Comparison of ENCODE assay signal across 8 cellular contexts in the genomic region with DNA sequence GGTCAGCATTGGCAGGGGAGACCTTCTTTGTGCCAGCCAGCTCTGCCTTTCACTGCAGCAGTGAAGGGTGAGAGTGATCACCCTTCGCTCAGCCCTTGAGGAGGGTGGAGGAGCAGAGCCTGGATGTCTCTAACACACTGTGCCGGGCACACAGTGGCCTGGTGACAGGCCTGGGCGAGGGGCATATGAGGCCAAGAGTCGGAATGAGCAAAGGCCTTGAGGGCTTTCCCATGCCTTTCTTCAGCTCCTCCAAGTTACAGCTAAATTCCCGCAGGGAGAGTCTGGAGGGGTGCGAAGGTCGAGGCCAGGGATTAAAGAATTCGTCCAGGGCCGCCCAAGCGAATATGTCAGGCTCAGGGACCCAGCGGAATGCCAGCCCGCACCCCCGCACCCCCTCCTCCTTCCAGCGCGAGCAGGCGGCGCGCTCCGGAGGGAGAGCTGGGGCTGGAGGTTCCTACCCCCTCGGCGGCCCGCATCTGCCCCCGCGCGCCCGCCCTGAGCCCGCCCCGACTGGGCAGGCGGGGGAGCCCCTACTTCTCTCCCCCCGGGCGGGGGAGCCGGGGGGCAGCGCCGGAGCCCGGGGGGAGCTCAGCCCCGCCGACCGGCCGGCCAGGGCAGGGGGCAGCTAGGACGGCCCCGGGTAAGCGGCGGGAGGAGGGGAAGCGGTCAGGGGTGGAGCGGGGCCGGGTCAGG. TPM values are rescaled to one million over a fixed set of nuclear protein-coding genes. Genes with fewer than 3 reads are reported as not detected.
A peak's percentile ranks its signal among the peaks of the same experiment; 100 is the strongest.
DNase-seq lines count a peak whose midpoint lies in the region; ATAC-seq, FAIRE-seq and TF ChIP-seq lines count a peak whose summit lies in the region.

A gene with protein sequence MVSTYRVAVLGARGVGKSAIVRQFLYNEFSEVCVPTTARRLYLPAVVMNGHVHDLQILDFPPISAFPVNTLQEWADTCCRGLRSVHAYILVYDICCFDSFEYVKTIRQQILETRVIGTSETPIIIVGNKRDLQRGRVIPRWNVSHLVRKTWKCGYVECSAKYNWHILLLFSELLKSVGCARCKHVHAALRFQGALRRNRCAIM (plus strand): TSS at position 401 of the 693 bp plus-strand sequence. CDS start 3,546 bp downstream, outside the sequence.

- FAIRE-seq in GM12892 (lab: Jason Lieb, UNC) = no peak

- H3K4me2 ChIP-seq in BLaER1 treated with 17β-estradiol and CSF1 and Interleukin-3, amounts not matched to agents 10 nM and 100 nM = peak within 1 kb of the TSS; percentile 84 to 99 (median 98)

- H3K4me1 Mint-ChIP-seq in activated CD4-positive, alpha-beta T cell treated with anti-CD3 and anti-CD28 coated beads, Interleukin-2, amount 10 ng/mL, durations not matched to agents 24 days and 14 days = peaks cover 10% of the 10 kb centered on the region

- H3K9me3 ChIP-seq in BLaER1 treated with 17β-estradiol and CSF1 and Interleukin-3, amounts not matched to agents 10 nM and 100 nM (replicated peaks in 1 of 11) = no peaks in the 10 kb centered on the region
- H3K9me3 ChIP-seq in HUES6 (ENCODE audit: control insufficient read depth, insufficient read depth, low read depth, low read length) (no peaks in the 10 kb centered on the region), duodenal mucosa (ENCODE audit: control insufficient read depth in 1 of 2, low read length in 2 of 2) (no peaks in the 10 kb centered on the region), liver (ENCODE audit: control insufficient read depth in 4 of 4, low read length in 3 of 4) (no peaks in the 10 kb centered on the region)

- H3K36me3 Mint-ChIP-seq in activated CD4-positive, alpha-beta T cell treated with anti-CD3 and anti-CD28 coated beads, Interleukin-2, amount 10 ng/mL, durations not matched to agents 24 days and 14 days (ENCODE audit: low read depth) = peaks cover 11% of the 10 kb centered on the region

- H3K4me3 Mint-ChIP-seq in activated CD4-positive, alpha-beta T cell treated with anti-CD3 and anti-CD28 coated beads, Interleukin-2, amount 10 ng/mL, durations not matched to agents 24 days and 14 days = peak within 1 kb of the TSS; percentile 74

- peak within 1 kb of the TSS; percentile 51 to 77 (median 68) for H3K4me3 ChIP-seq in BLaER1 treated with 17β-estradiol and CSF1 and Interleukin-3, amounts not matched to agents 10 nM and 100 nM
- H3K4me3 ChIP-seq in HUES6 (ENCODE audit: low read depth, low read length) (peak within 1 kb of the TSS; percentile 85), duodenal mucosa (ENCODE audit: low read depth in 1 of 2, low read length in 2 of 2) (peak within 1 kb of the TSS; percentile 61 to 65), liver (ENCODE audit: low read depth in 1 of 3, low read length in 3 of 3) (peak within 1 kb of the TSS in 2 of 3 donors; percentile 3 to 71)

- H3K36me3 ChIP-seq in BLaER1 treated with 17β-estradiol and CSF1 and Interleukin-3, amounts not matched to agents 10 nM and 100 nM = peaks cover 8 to 27% (median 21%) of the 10 kb centered on the region in 11 experiments; a peak in 17 of 22 replicates
- H3K36me3 ChIP-seq in HUES6 (ENCODE audit: control insufficient read depth, insufficient read depth, low read length) (no peaks in the 10 kb centered on the region), duodenal mucosa (ENCODE audit: control insufficient read depth in 1 of 2, insufficient read depth in 2 of 2, low read length in 2 of 2) (peaks cover 0 to 2% of the 10 kb centered on the region in 2 donors), liver (ENCODE audit: control insufficient read depth in 4 of 4, insufficient read depth in 3 of 4, low read depth in 1 of 4, low read length in 3 of 4) (no peaks in the 10 kb centered on the region)

- intact Hi-C loops in activated CD4-positive, alpha-beta T cell treated with anti-CD3 and anti-CD28 coated beads, Interleukin-2, amount 10 ng/mL, durations not matched to agents 24 days and 14 days (cut with micrococcal nuclease) = no loop called here

- peaks cover 0 to 15% (median 0%) of the 10 kb centered on the region in 11 experiments; a peak in 2 of 22 replicates for H3K27me3 ChIP-seq in BLaER1 treated with 17β-estradiol and CSF1 and Interleukin-3, amounts not matched to agents 10 nM and 100 nM
- H3K27me3 ChIP-seq in HUES6 (ENCODE audit: control insufficient read depth, insufficient read depth, low read length) (peaks cover 14% of the 10 kb centered on the region), duodenal mucosa (ENCODE audit: control insufficient read depth in 1 of 2, insufficient read depth in 2 of 2, low read length in 2 of 2) (no peaks in the 10 kb centered on the region), liver (ENCODE audit: control insufficient read depth in 4 of 4, insufficient read depth in 4 of 4, low read length in 3 of 4) (no peaks in the 10 kb centered on the region)

- TF ChIP-seq CTCF in liver (IDR thresholded peaks at IDR 0.05; ENCODE audit: low read depth, low read length, missing input control) = no peak

- H3K4me1 ChIP-seq in BLaER1 treated with 17β-estradiol and CSF1 and Interleukin-3, amounts not matched to agents 10 nM and 100 nM = peaks cover 18 to 45% (median 35%) of the 10 kb centered on the region in 10 experiments
- H3K4me1 ChIP-seq in HUES6 (ENCODE audit: control insufficient read depth, insufficient read depth, low read length) (peaks cover 53% of the 10 kb centered on the region), duodenal mucosa (ENCODE audit: control insufficient read depth in 1 of 2, insufficient read depth in 2 of 2, low read length in 2 of 2) (peaks cover 17 to 18% of the 10 kb centered on the region in 2 donors), liver (ENCODE audit: control insufficient read depth in 4 of 4, insufficient read depth in 4 of 4, low read length in 3 of 4) (peaks cover 0 to 9% (median 5%) of the 10 kb centered on the region in 4 donors)

- H3K27me3 Mint-ChIP-seq in activated CD4-positive, alpha-beta T cell treated with anti-CD3 and anti-CD28 coated beads, Interleukin-2, amount 10 ng/mL, durations not matched to agents 24 days and 14 days = peaks cover 22% of the 10 kb centered on the region

- peaks cover 0 to 54% (median 17%) of the 10 kb centered on the region in 11 experiments; a peak in 14 of 22 replicates for H4K20me1 ChIP-seq in BLaER1 treated with 17β-estradiol and CSF1 and Interleukin-3, amounts not matched to agents 10 nM and 100 nM

- no peaks in the 10 kb centered on the region for H3K9me3 Mint-ChIP-seq in activated CD4-positive, alpha-beta T cell treated with anti-CD3 and anti-CD28 coated beads, Interleukin-2, amount 10 ng/mL, durations not matched to agents 24 days and 14 days

- H3K27ac Mint-ChIP-seq in activated CD4-positive, alpha-beta T cell treated with anti-CD3 and anti-CD28 coated beads, Interleukin-2, amount 10 ng/mL, durations not matched to agents 24 days and 14 days = no peak within 1 kb of the TSS

- no peak for ATAC-seq in GM19324 (IDR thresholded peaks at IDR 0.05; ENCODE audit: low FRiP score, unreplicated experiment)

- TF ChIP-seq POLR2A in GM12892 (IDR thresholded peaks at IDR 0.05; ENCODE audit: low read depth, low read length) = no peak

- peak within 1 kb of the TSS; percentile 68 to 84 (median 74); a peak in 21 of 22 replicates for H3K9ac ChIP-seq in BLaER1 treated with 17β-estradiol and CSF1 and Interleukin-3, amounts not matched to agents 10 nM and 100 nM
- H3K9ac ChIP-seq in HUES6 (ENCODE audit: low read length) = peak within 1 kb of the TSS; percentile 84
- peak within 1 kb of the TSS in 1 of 2 donors; percentile 8 for H3K9ac ChIP-seq in duodenal mucosa (ENCODE audit: low read depth in 1 of 2, low read length in 2 of 2)
- peak within 1 kb of the TSS in 1 of 2 donors; percentile 10 for H3K9ac ChIP-seq in liver (ENCODE audit: low read depth in 1 of 2, low read length in 2 of 2)

- WGBS in liver = 7% methylated on average over 46 of the region's 46 CpGs

- TF ChIP-seq RAD21 in liver (IDR thresholded peaks at IDR 0.05) = peak in 1 of 2 donors; percentile 34

- peak; percentile 80 for DNase-seq in activated CD4-positive, alpha-beta T cell treated with anti-CD3 and anti-CD28 coated beads, Interleukin-2, amount 10 ng/mL, durations not matched to agents 24 days and 14 days
- DNase-seq in stimulated activated CD4-positive, alpha-beta T cell treated with anti-CD3 and anti-CD28 coated beads, Interleukin-4, amount 100 ng/mL, for 24 hours = peak; percentile 56
- DNase-seq in GM12892 (ENCODE audit: insufficient read length) = no peak

- peak within 1 kb of the TSS in 8 of 11 experiments; percentile 42 to 71 (median 60); a peak in 13 of 22 replicates for H3K27ac ChIP-seq in BLaER1 treated with 17β-estradiol and CSF1 and Interleukin-3, amounts not matched to agents 10 nM and 100 nM
- H3K27ac ChIP-seq in HUES6 (ENCODE audit: low read depth, low read length) = no peak within 1 kb of the TSS
- no peak within 1 kb of the TSS for H3K27ac ChIP-seq in duodenal mucosa (ENCODE audit: low read depth, low read length)
- no peak within 1 kb of the TSS for H3K27ac ChIP-seq in liver (ENCODE audit: low read depth in 1 of 2, low read length in 2 of 2)

TF ChIP-seq in liver, 16 proteins besides CTCF, POLR2A, EP300 and RAD21:
- peak in 1 of 2 donors; percentile 37 for TF ChIP-seq HNF4A (conservative IDR thresholded peaks at IDR 0.05)
- no peak for TF ChIP-seq ZBTB33 (IDR thresholded peaks at IDR 0.05)
- TF ChIP-seq JUND (IDR thresholded peaks at IDR 0.05) = no peak

RNA-seq across cellular contexts. Expression of the gene that starts here (rescaled TPM):
- total RNA-seq in activated CD4-positive, alpha-beta T cell treated with anti-CD3 and anti-CD28 coated beads, Interleukin-2, amount 10 ng/mL, durations not matched to agents 24 days and 14 days = 0.71 and 0.72 TPM in 2 replicates
- total RNA-seq in liver = 1 to 10 TPM in 1 of 2 donors, under 1 TPM in 1; 0.42 to 3.8 TPM
- 1 to 10 TPM; 1.7 to 2.7 TPM for polyA plus RNA-seq in liver
- not detected for polyA plus RNA-seq in GM12892 (2012; ENCODE audit: missing spikeins)

Comparison
In these comparisons a context has a peak if more than half of its experiments do, and no peak if none do; other contexts are left out.
1. Peak in DNase-seq in activated CD4-positive, alpha-beta T cell treated with anti-CD3 and anti-CD28 coated beads, Interleukin-2, amount 10 ng/mL, durations not matched to agents 24 days and 14 days; RNA of the gene not detected or under 1 TPM.
2. H3K27ac ChIP-seq: peak in BLaER1 treated with 17β-estradiol and CSF1 and Interleukin-3, amounts not matched to agents 10 nM and 100 nM (8 of 11); none in HUES6 (single experiment), duodenal mucosa (single experiment) and liver (0 of 2).
3. Peak in every context shown above with its lines, with median percentiles within 50 percentile points of each other: H3K4me3 ChIP-seq.